ENCODE assay signal across 8 cellular contexts in the genomic region with DNA sequence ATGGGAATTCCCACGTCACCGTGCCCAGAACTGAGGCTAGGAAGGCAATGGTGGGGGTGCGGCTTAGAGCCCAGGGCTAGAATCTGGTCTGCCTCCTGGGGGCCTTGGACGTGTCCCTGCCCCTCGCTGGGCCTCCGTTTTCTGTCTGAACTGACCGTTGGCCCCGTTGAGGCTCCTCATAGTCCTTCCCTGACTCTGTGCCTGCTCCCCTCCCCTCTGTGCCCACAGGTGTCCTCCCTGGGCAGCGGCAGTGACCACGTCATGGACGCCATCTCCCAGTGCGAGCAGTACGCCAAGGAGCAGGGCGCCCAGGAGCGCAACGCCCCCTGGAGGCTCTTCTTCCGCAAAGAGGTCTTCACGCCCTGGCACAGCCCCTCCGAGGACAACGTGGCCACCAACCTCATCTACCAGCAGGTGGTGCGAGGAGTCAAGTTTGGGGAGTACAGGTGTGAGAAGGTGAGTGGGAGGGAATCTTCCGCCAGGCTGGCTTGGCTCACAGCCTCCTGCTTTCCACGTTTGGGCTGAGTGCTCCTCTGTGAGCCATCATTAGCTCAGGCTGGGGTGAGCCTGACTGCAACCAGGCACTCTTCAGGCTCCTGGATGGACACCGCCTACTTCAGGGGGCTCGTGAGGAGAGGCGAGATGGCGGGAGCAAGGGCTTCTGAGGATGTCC.
A peak's percentile ranks its signal among the peaks of the same experiment; 100 is the strongest.
DNase-seq lines count a peak whose midpoint lies in the region; ATAC-seq and TF ChIP-seq lines count a peak whose summit lies in the region.

No MANE protein-coding gene starts in this region.

- peak overlapping the region; percentile 63 for H3K4me2 ChIP-seq in smooth muscle cell

- H3K79me2 ChIP-seq in smooth muscle cell (ENCODE audit: low read depth), result no peaks in the 10 kb centered on the region

- H3F3A ChIP-seq in smooth muscle cell (ENCODE audit: low read depth), result no peaks in the 10 kb centered on the region

- H3K27me3 ChIP-seq in right atrium auricular region, result no peaks in the 10 kb centered on the region
- H3K27me3 ChIP-seq in smooth muscle cell (ENCODE audit: low read depth), result no peaks in the 10 kb centered on the region

- no peaks in the 10 kb centered on the region for H3K36me3 ChIP-seq in right atrium auricular region
- H3K36me3 ChIP-seq in smooth muscle cell (ENCODE audit: low read depth), result no peaks in the 10 kb centered on the region

- H3K9ac ChIP-seq in smooth muscle cell (ENCODE audit: low read depth), result no peak overlapping the region

- H3K9me3 ChIP-seq in right atrium auricular region (no peaks in the 10 kb centered on the region), smooth muscle cell (replicated peaks; ENCODE audit: low read depth) (no peaks in the 10 kb centered on the region)

- no peaks in the 10 kb centered on the region for H4K20me1 ChIP-seq in smooth muscle cell (ENCODE audit: low read depth)

- intact Hi-C loops in Right ventricle myocardium inferior (cut with DNase I), result no loop called here

- H3K4me1 ChIP-seq in right atrium auricular region (no peaks in the 10 kb centered on the region), smooth muscle cell (ENCODE audit: low read depth) (no peaks in the 10 kb centered on the region)

- H3K4me3 ChIP-seq in right atrium auricular region (no peak overlapping the region), foreskin fibroblast (ENCODE audit: low read depth in 1 of 2, low read length in 2 of 2) (no peak overlapping the region), smooth muscle cell (peak overlapping the region; percentile 18)

- ATAC-seq in Right ventricle myocardium inferior (no peak), left lobe of liver (no peak)

- peak in 1 of 2 donors; percentile 42 for TF ChIP-seq CTCF in right atrium auricular region (IDR thresholded peaks at IDR 0.05)
- peak; percentile 38 for TF ChIP-seq CTCF in foreskin fibroblast (IDR thresholded peaks at IDR 0.05; ENCODE audit: low read depth, low read length)
- TF ChIP-seq CTCF in smooth muscle cell (IDR thresholded peaks at IDR 0.05; ENCODE audit: borderline replicate concordance, insufficient read depth, poor library complexity, severe bottlenecking), result peak; percentile 72

- no peak overlapping the region for H3K27ac ChIP-seq in right atrium auricular region
- H3K27ac ChIP-seq in smooth muscle cell (ENCODE audit: low read depth), result no peak overlapping the region

- DNase-seq in Right ventricle myocardium inferior (ENCODE audit: missing footprints), result peak; percentile 78
- DNase-seq in right atrium auricular region (ENCODE audit: low spot score), result no peak
- DNase-seq in NCI-H526 (lab: John Stamatoyannopoulos, UW), result peak; percentile 96 to 99
- DNase-seq in activated T-cell treated with anti-CD3 and anti-CD28 coated beads for 4 hours, result peak; percentile 25
- DNase-seq in foreskin fibroblast, result no peak
- DNase-seq in smooth muscle cell (lab: John Stamatoyannopoulos, UW; ENCODE audit: unreplicated experiment), result peak; percentile 30
- DNase-seq in pons (ENCODE audit: low spot score), result no peak
- DNase-seq in left lobe of liver (ENCODE audit: low spot score), result no peak

- peak overlapping the region; percentile 54 for H2AFZ ChIP-seq in smooth muscle cell (ENCODE audit: low read depth)

- 23% methylated on average over 27 of the region's 27 CpGs for WGBS in smooth muscle cell (ENCODE audit: low lambda C conversion rate)

Comparison
In these comparisons a context has a peak if more than half of its experiments do, and no peak if none do; other contexts are left out.
1. DNase-seq: peak in Right ventricle myocardium inferior (single experiment), NCI-H526 (2 of 2), activated T-cell treated with anti-CD3 and anti-CD28 coated beads for 4 hours (single experiment) and smooth muscle cell (single experiment); none in right atrium auricular region (single experiment), foreskin fibroblast (0 of 2), pons (single experiment) and left lobe of liver (single experiment).